In genomic region chr4:38858097-38858420, GRCh38 we compare ENCODE assay signal across 2 cellular contexts.
TF ChIP-seq lines count a peak whose summit lies in the region.

No MANE protein-coding gene starts in this region.

TF ChIP-seq in HepG2, 621 proteins besides CTCF, POLR2A, EP300 and RAD21:
- no peak for TF ChIP-seq ONECUT2 (CRISPR knock-in tag; IDR thresholded peaks at IDR 0.05)
- TF ChIP-seq ZFP82 (CRISPR knock-in tag; IDR thresholded peaks at IDR 0.05; ENCODE audit: borderline replicate concordance) = no peak
- TF ChIP-seq CBX1 (IDR thresholded peaks at IDR 0.05; ENCODE audit: low read depth) = no peak
- TF ChIP-seq ZNF850 (CRISPR knock-in tag; conservative IDR thresholded peaks at IDR 0.05) = no peak
- TF ChIP-seq ZNF616 (CRISPR knock-in tag; IDR thresholded peaks at IDR 0.05; ENCODE audit: low read depth) = no peak
- no peak for TF ChIP-seq RNF219 (CRISPR knock-in tag; IDR thresholded peaks at IDR 0.05)
- TF ChIP-seq ELF3 (CRISPR knock-in tag; IDR thresholded peaks at IDR 0.05) = no peak
- no peak for TF ChIP-seq HOMEZ (CRISPR knock-in tag; IDR thresholded peaks at IDR 0.05; ENCODE audit: low read depth)
- TF ChIP-seq ZNF513 (CRISPR knock-in tag; conservative IDR thresholded peaks at IDR 0.05) = no peak
- TF ChIP-seq CCDC6 (CRISPR knock-in tag; IDR thresholded peaks at IDR 0.05) = no peak
- TF ChIP-seq ZNF121 (CRISPR knock-in tag; IDR thresholded peaks at IDR 0.05) = no peak
- no peak for TF ChIP-seq REXO4 (CRISPR knock-in tag; IDR thresholded peaks at IDR 0.05; ENCODE audit: borderline replicate concordance)
- TF ChIP-seq MED8 (CRISPR knock-in tag; IDR thresholded peaks at IDR 0.05; ENCODE audit: insufficient replicate concordance) = no peak
- no peak for TF ChIP-seq ZNF780A (CRISPR knock-in tag; IDR thresholded peaks at IDR 0.05)
- no peak for TF ChIP-seq ZNF552 (CRISPR knock-in tag; IDR thresholded peaks at IDR 0.05; ENCODE audit: borderline replicate concordance)
- no peak for TF ChIP-seq EHMT2 (IDR thresholded peaks at IDR 0.05; ENCODE audit: borderline replicate concordance, low read depth, low read length)
- TF ChIP-seq HNF1A (IDR thresholded peaks at IDR 0.05; ENCODE audit: low read depth) = no peak
- no peak for TF ChIP-seq HNF1A (CRISPR knock-in tag; IDR thresholded peaks at IDR 0.05; ENCODE audit: borderline replicate concordance)

TF ChIP-seq in GM12891, 5 proteins besides CTCF, POLR2A, EP300 and RAD21:
- TF ChIP-seq TAF1 (IDR thresholded peaks at IDR 0.05; ENCODE audit: low read depth, low read length) (no peak), POLR2AphosphoS5 (IDR thresholded peaks at IDR 0.05; ENCODE audit: low read depth, low read length) (no peak)
